1 cellular context compared by ENCODE assay signal in genomic region chr1:24864409-24864808, GRCh38.
TF ChIP-seq lines count a peak whose summit lies in the region.

No MANE protein-coding gene starts in this region.

TF ChIP-seq in H1, 55 proteins besides CTCF, POLR2A, EP300 and RAD21:
- no peak for TF ChIP-seq SIX5 (IDR thresholded peaks at IDR 0.05; ENCODE audit: low read depth, low read length)
- no peak for TF ChIP-seq CEBPB (IDR thresholded peaks at IDR 0.05; ENCODE audit: low read depth, low read length)
- TF ChIP-seq GTF2F1 (IDR thresholded peaks at IDR 0.05; ENCODE audit: borderline replicate concordance, low read depth, low read length): no peak
- TF ChIP-seq CBX8 (IDR thresholded peaks at IDR 0.05; ENCODE audit: borderline replicate concordance, low read depth, low read length): no peak
- no peak for TF ChIP-seq GABPA (IDR thresholded peaks at IDR 0.05; ENCODE audit: borderline replicate concordance, insufficient read depth, low read length)
- no peak for TF ChIP-seq POLR2AphosphoS5 (IDR thresholded peaks at IDR 0.05; ENCODE audit: low read depth, low read length)
- no peak for TF ChIP-seq CHD1 (IDR thresholded peaks at IDR 0.05; ENCODE audit: low read depth, low read length)
- no peak for TF ChIP-seq E2F6 (IDR thresholded peaks at IDR 0.05)
- no peak for TF ChIP-seq CTBP2 (IDR thresholded peaks at IDR 0.05; ENCODE audit: borderline replicate concordance, insufficient read depth, insufficient read length, low read length)
- no peak for TF ChIP-seq TEAD4 (IDR thresholded peaks at IDR 0.05; ENCODE audit: low read depth, low read length)
